1 cellular context compared by ENCODE assay signal in the genomic region with DNA sequence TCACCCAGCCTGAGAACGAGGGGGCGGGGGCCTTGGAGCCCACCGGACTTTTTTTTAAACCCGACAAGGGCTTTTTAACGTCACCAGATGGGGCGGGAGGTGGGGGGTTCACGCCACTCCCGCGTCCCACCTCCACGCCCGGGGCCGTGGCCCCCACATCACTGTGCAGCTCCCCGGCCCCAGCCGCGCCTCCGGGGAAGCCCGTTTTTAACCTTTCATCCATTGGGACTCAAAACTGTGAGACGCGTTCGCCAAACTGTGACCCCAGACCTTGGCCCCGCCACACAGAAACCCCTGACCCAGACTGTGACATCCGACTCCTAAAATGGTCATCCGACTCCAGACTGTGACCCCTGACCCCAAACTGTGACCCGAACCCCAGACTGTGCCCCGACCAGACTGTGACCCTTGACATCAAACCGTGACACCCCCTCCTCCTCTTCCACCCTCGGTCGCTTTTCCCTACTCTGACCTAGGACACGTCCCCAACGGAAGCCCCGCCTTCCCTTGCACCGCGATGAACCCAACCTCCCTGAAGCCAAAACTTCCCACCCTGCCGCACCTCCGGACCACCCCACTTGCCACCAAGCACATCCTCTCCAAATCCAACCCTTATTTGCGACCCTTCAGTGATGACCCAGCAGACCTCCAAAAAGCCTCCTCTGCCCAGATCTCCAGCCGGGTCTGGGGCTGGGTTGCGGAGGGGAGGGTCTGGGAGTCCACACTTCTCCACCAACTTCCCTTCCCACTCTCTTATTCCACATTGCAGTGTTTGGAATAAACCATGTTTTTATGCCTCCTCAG.
TF ChIP-seq lines count a peak whose summit lies in the region.

No MANE protein-coding gene starts in this region.

TF ChIP-seq in HepG2, 621 proteins besides CTCF, POLR2A, EP300 and RAD21 (continued from another document and continues in another):
- TF ChIP-seq, protein P1, sequence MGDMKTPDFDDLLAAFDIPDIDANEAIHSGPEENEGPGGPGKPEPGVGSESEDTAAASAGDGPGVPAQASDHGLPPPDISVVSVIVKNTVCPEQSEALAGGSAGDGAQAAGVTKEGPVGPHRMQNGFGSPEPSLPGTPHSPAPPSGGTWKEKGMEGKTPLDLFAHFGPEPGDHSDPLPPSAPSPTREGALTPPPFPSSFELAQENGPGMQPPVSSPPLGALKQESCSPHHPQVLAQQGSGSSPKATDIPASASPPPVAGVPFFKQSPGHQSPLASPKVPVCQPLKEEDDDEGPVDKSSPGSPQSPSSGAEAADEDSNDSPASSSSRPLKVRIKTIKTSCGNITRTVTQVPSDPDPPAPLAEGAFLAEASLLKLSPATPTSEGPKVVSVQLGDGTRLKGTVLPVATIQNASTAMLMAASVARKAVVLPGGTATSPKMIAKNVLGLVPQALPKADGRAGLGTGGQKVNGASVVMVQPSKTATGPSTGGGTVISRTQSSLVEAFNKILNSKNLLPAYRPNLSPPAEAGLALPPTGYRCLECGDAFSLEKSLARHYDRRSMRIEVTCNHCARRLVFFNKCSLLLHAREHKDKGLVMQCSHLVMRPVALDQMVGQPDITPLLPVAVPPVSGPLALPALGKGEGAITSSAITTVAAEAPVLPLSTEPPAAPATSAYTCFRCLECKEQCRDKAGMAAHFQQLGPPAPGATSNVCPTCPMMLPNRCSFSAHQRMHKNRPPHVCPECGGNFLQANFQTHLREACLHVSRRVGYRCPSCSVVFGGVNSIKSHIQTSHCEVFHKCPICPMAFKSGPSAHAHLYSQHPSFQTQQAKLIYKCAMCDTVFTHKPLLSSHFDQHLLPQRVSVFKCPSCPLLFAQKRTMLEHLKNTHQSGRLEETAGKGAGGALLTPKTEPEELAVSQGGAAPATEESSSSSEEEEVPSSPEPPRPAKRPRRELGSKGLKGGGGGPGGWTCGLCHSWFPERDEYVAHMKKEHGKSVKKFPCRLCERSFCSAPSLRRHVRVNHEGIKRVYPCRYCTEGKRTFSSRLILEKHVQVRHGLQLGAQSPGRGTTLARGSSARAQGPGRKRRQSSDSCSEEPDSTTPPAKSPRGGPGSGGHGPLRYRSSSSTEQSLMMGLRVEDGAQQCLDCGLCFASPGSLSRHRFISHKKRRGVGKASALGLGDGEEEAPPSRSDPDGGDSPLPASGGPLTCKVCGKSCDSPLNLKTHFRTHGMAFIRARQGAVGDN (CRISPR knock-in tag; IDR thresholded peaks at IDR 0.05) = peak; percentile 56
- TF ChIP-seq ZNF839 (CRISPR knock-in tag; IDR thresholded peaks at IDR 0.05; ENCODE audit: borderline replicate concordance) = no peak
- TF ChIP-seq ZNF720 (CRISPR knock-in tag; IDR thresholded peaks at IDR 0.05) = no peak
- 0 out of 2 replicates have a peak, but pooled peaks have one; percentile 20 for TF ChIP-seq MTA1 (CRISPR knock-in tag; IDR thresholded peaks at IDR 0.05; ENCODE audit: borderline replicate concordance)
- TF ChIP-seq HIVEP1 (CRISPR knock-in tag; IDR thresholded peaks at IDR 0.05) = no peak; the same call in 1 of the 2 replicates
- TF ChIP-seq, protein P2, sequence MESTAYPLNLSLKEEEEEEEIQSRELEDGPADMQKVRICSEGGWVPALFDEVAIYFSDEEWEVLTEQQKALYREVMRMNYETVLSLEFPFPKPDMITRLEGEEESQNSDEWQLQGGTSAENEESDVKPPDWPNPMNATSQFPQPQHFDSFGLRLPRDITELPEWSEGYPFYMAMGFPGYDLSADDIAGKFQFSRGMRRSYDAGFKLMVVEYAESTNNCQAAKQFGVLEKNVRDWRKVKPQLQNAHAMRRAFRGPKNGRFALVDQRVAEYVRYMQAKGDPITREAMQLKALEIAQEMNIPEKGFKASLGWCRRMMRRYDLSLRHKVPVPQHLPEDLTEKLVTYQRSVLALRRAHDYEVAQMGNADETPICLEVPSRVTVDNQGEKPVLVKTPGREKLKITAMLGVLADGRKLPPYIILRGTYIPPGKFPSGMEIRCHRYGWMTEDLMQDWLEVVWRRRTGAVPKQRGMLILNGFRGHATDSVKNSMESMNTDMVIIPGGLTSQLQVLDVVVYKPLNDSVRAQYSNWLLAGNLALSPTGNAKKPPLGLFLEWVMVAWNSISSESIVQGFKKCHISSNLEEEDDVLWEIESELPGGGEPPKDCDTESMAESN (CRISPR knock-in tag; conservative IDR thresholded peaks at IDR 0.05) = no peak
- no peak for TF ChIP-seq HOXA3 (CRISPR knock-in tag; IDR thresholded peaks at IDR 0.05)
- peak; percentile 56 for TF ChIP-seq ZNF883 (CRISPR knock-in tag; IDR thresholded peaks at IDR 0.05; ENCODE audit: not compliant biosample characterization)
- TF ChIP-seq, protein P3, sequence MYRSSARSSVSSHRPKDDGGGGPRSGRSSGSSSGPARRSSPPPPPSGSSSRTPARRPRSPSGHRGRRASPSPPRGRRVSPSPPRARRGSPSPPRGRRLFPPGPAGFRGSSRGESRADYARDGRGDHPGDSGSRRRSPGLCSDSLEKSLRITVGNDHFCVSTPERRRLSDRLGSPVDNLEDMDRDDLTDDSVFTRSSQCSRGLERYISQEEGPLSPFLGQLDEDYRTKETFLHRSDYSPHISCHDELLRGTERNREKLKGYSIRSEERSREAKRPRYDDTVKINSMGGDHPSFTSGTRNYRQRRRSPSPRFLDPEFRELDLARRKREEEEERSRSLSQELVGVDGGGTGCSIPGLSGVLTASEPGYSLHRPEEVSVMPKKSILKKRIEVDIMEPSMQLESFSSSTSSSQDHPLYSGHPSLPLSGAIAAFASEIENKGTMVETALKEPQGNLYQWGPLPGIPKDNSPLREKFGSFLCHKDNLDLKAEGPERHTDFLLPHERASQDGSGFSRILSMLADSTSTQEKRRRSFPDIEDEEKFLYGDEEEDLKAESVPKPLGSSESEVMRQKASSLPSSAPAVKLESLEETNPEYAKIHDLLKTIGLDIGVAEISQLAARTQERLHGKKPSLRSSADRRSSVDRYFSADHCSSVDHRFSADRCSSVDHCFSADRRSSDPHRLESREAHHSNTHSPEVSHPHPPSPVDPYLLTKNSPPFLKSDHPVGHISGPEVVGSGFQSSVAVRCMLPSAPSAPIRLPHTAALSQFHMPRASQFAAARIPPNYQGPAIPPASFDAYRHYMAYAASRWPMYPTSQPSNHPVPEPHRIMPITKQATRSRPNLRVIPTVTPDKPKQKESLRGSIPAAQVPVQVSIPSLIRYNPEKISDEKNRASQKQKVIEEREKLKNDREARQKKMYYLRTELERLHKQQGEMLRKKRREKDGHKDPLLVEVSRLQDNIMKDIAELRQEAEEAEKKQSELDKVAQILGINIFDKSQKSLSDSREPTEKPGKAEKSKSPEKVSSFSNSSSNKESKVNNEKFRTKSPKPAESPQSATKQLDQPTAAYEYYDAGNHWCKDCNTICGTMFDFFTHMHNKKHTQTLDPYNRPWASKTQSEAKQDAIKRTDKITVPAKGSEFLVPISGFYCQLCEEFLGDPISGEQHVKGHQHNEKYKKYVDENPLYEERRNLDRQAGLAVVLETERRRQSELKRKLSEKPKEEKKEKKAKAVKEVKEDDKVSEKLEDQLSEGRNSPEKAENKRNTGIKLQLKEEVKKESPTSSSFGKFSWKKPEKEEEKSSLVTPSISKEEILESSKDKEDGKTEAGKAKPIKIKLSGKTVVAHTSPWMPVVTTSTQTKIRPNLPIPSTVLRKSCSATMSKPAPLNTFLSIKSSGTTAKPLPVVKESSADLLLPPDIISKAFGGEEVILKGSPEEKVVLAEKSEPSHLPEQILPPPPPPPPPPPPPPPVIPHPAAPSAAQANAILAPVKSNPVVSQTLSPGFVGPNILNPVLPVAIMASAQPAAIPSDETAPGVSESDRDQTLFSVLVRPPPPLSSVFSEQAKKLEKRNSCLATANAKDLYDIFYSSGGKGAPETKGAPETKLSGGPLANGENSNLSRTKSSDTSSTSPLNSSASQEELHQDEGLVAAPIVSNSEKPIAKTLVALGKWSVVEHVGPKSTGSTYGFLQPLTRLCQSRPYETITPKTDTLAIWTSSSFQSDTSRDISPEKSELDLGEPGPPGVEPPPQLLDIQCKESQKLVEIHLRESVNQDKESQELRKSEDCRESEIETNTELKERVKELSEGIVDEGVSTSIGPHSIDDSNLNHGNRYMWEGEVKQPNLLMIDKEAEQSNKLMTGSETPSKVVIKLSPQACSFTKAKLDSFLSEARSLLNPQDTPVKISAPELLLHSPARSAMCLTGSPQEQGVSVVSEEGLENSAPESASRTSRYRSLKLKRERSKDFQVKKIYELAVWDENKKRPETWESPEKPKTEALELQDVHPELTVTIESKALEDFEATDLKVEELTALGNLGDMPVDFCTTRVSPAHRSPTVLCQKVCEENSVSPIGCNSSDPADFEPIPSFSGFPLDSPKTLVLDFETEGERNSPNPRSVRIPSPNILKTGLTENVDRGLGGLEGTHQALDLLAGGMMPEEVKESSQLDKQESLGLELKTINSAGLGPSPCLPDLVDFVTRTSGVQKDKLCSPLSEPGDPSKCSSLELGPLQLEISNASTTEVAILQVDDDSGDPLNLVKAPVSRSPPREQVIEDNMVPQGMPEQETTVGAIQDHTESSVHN (CRISPR knock-in tag; IDR thresholded peaks at IDR 0.05) = no peak
- peak; percentile 42; the same call in 1 of the 2 replicates for TF ChIP-seq SRF (IDR thresholded peaks at IDR 0.05; ENCODE audit: low read depth, low read length)
- TF ChIP-seq, protein P4, sequence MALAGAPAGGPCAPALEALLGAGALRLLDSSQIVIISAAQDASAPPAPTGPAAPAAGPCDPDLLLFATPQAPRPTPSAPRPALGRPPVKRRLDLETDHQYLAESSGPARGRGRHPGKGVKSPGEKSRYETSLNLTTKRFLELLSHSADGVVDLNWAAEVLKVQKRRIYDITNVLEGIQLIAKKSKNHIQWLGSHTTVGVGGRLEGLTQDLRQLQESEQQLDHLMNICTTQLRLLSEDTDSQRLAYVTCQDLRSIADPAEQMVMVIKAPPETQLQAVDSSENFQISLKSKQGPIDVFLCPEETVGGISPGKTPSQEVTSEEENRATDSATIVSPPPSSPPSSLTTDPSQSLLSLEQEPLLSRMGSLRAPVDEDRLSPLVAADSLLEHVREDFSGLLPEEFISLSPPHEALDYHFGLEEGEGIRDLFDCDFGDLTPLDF (CRISPR knock-in tag; IDR thresholded peaks at IDR 0.05) = no peak
- TF ChIP-seq, protein P5, sequence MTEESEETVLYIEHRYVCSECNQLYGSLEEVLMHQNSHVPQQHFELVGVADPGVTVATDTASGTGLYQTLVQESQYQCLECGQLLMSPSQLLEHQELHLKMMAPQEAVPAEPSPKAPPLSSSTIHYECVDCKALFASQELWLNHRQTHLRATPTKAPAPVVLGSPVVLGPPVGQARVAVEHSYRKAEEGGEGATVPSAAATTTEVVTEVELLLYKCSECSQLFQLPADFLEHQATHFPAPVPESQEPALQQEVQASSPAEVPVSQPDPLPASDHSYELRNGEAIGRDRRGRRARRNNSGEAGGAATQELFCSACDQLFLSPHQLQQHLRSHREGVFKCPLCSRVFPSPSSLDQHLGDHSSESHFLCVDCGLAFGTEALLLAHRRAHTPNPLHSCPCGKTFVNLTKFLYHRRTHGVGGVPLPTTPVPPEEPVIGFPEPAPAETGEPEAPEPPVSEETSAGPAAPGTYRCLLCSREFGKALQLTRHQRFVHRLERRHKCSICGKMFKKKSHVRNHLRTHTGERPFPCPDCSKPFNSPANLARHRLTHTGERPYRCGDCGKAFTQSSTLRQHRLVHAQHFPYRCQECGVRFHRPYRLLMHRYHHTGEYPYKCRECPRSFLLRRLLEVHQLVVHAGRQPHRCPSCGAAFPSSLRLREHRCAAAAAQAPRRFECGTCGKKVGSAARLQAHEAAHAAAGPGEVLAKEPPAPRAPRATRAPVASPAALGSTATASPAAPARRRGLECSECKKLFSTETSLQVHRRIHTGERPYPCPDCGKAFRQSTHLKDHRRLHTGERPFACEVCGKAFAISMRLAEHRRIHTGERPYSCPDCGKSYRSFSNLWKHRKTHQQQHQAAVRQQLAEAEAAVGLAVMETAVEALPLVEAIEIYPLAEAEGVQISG (CRISPR knock-in tag; IDR thresholded peaks at IDR 0.05) = no peak
- TF ChIP-seq ZNF326 (CRISPR knock-in tag; IDR thresholded peaks at IDR 0.05; ENCODE audit: borderline replicate concordance) = no peak
- no peak for TF ChIP-seq ZNF160 (CRISPR knock-in tag; IDR thresholded peaks at IDR 0.05)
- peak; percentile 49; the same call in 1 of the 2 replicates for TF ChIP-seq RXRA (CRISPR knock-in tag; IDR thresholded peaks at IDR 0.05)
- TF ChIP-seq SYNCRIP (IDR thresholded peaks at IDR 0.05; ENCODE audit: insufficient read depth, low read depth, low read length) = no peak
- TF ChIP-seq SMC3 (IDR thresholded peaks at IDR 0.05; ENCODE audit: low read length) = no peak
- TF ChIP-seq ZFP37 (CRISPR knock-in tag; IDR thresholded peaks at IDR 0.05; ENCODE audit: borderline replicate concordance) = no peak
- peak; percentile 12; the same call in 1 of the 2 replicates for TF ChIP-seq ZBTB3 (CRISPR knock-in tag; IDR thresholded peaks at IDR 0.05; ENCODE audit: borderline replicate concordance, low read depth)
- TF ChIP-seq ZNF550 (CRISPR knock-in tag; IDR thresholded peaks at IDR 0.05; ENCODE audit: borderline replicate concordance) = 0 out of 2 replicates have a peak, but pooled peaks have one; percentile 58
- no peak for TF ChIP-seq ZNF17 (CRISPR knock-in tag; IDR thresholded peaks at IDR 0.05)
- TF ChIP-seq FOXC1 (CRISPR knock-in tag; IDR thresholded peaks at IDR 0.05; ENCODE audit: borderline replicate concordance) = no peak
- TF ChIP-seq NBN (conservative IDR thresholded peaks at IDR 0.05) = no peak
- TF ChIP-seq MEF2D (CRISPR knock-in tag; IDR thresholded peaks at IDR 0.05) = peak; percentile 44; the same call in 1 of the 2 replicates
- 0 out of 2 replicates have a peak, but pooled peaks have one; percentile 6 for TF ChIP-seq ZSCAN29 (CRISPR knock-in tag; conservative IDR thresholded peaks at IDR 0.05)
- 0 out of 2 replicates have a peak, but pooled peaks have one; percentile 28 for TF ChIP-seq ZNF709 (CRISPR knock-in tag; IDR thresholded peaks at IDR 0.05)
- no peak for TF ChIP-seq FOXA1 (IDR thresholded peaks at IDR 0.05)
- TF ChIP-seq FOXA1 (CRISPR knock-in tag; IDR thresholded peaks at IDR 0.05) = no peak
- no peak for TF ChIP-seq MED1 (CRISPR knock-in tag; IDR thresholded peaks at IDR 0.05)
- 0 out of 2 replicates have a peak, but pooled peaks have one; percentile 27 for TF ChIP-seq YEATS4 (CRISPR knock-in tag; IDR thresholded peaks at IDR 0.05; ENCODE audit: borderline replicate concordance)
- TF ChIP-seq XBP1 (CRISPR knock-in tag; IDR thresholded peaks at IDR 0.05) = no peak
- no peak for TF ChIP-seq ZNF468 (CRISPR knock-in tag; IDR thresholded peaks at IDR 0.05)
- peak; percentile 44 for TF ChIP-seq SALL1 (CRISPR knock-in tag; IDR thresholded peaks at IDR 0.05)
- no peak for TF ChIP-seq ZNF562 (CRISPR knock-in tag; IDR thresholded peaks at IDR 0.05; ENCODE audit: borderline replicate concordance)
- TF ChIP-seq ZNF292 (CRISPR knock-in tag; IDR thresholded peaks at IDR 0.05; ENCODE audit: borderline replicate concordance, low read depth) = no peak
- no peak for TF ChIP-seq CEBPB (IDR thresholded peaks at IDR 0.05; ENCODE audit: borderline replicate concordance, low read depth, low read length)
- TF ChIP-seq RARA (CRISPR knock-in tag; IDR thresholded peaks at IDR 0.05) = peak; percentile 58; the same call in 1 of the 2 replicates
- no peak for TF ChIP-seq MTA3 (CRISPR knock-in tag; IDR thresholded peaks at IDR 0.05)
- TF ChIP-seq CENPX (CRISPR knock-in tag; IDR thresholded peaks at IDR 0.05) = no peak
- TF ChIP-seq ZNF44 (CRISPR knock-in tag; IDR thresholded peaks at IDR 0.05) = no peak
- no peak for TF ChIP-seq PLRG1 (conservative IDR thresholded peaks at IDR 0.05)
- TF ChIP-seq NR2C2 (CRISPR knock-in tag; IDR thresholded peaks at IDR 0.05; ENCODE audit: borderline replicate concordance) = peak; percentile 86
